In the genomic region with DNA sequence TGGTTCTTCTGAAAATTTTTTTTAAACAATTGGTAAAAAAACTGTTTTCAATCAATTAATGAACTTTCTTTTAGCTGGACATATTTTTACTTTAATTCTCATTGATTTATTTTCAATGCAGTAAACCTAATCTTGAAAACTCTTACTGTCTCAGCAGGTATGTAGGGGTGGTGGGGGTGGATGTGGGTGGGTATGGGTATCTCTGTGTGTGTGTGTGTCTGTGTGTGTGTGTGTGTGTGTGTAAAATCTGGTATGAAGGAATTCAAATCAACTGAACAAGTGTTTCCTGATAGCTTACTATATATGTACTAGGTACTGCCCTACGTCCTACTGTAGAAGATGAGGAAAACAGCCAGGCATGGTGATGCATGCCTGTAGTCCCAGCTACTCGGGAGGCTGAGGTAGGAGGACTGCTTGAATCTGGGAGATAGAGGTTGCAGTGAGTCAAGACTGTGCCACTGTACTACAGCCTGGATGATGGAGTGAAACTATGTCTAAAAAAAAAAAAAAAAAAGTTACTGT, we compare ENCODE assay signal across 1 cellular context.
TF ChIP-seq lines count a peak whose summit lies in the region.

No MANE protein-coding gene starts in this region.

TF ChIP-seq in A549, 52 proteins besides CTCF, POLR2A, EP300 and RAD21 (continued from another document):
- TF ChIP-seq ZNF302 (CRISPR knock-in tag; IDR thresholded peaks at IDR 0.05) (no peak), CBX8 (IDR thresholded peaks at IDR 0.05) (no peak), TP53 (CRISPR knock-in tag; IDR thresholded peaks at IDR 0.05) (no peak), HOXB5 (CRISPR knock-in tag; IDR thresholded peaks at IDR 0.05) (no peak), RNF2 (IDR thresholded peaks at IDR 0.05; ENCODE audit: borderline replicate concordance, low read depth) (no peak), ESRRA (IDR thresholded peaks at IDR 0.05; ENCODE audit: borderline replicate concordance, low read length) (no peak), NFE2L2 (conservative IDR thresholded peaks at IDR 0.05; ENCODE audit: low read length) (no peak), POLR2AphosphoS2 (conservative IDR thresholded peaks at IDR 0.05; ENCODE audit: low read length) (no peak)
- TF ChIP-seq, protein P1, sequence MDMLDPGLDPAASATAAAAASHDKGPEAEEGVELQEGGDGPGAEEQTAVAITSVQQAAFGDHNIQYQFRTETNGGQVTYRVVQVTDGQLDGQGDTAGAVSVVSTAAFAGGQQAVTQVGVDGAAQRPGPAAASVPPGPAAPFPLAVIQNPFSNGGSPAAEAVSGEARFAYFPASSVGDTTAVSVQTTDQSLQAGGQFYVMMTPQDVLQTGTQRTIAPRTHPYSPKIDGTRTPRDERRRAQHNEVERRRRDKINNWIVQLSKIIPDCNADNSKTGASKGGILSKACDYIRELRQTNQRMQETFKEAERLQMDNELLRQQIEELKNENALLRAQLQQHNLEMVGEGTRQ (IDR thresholded peaks at IDR 0.05) = no peak
